In the genomic region with DNA sequence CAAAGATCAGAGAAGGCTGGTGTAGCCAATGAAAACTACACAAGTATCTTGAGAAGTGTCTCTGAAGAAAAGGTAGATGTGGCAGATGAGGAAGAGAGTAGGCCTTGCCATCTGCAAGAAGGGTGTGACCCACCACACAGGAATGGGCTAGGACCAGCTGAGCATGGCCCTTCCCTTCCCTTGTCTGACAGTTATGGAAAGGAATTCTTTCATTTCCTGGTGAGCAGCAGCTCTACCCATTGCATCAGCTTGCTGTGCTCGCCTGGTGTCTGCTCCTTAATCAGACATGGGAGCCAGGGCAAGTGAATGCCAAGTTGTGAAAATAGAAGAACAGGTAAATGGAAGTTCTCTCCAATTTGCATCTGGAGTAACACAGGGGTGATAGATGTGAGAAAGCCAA, we compare ENCODE assay signal across 13 cellular contexts.
DNase-seq lines count a peak whose midpoint lies in the region; ATAC-seq and TF ChIP-seq lines count a peak whose summit lies in the region.
"Had no signal": no experiment of that assay in that cellular context is flagged by ENCODE, and none has a peak within 500 bp of the region (broad histone marks: within the 10 kb centered on the region; RNA-seq: fewer than 3 reads in every experiment).

No MANE protein-coding gene starts in this region.

- H3K27ac Mint-ChIP-seq in immature natural killer cell (no peak overlapping the region), nephron progenitor cell (no peak overlapping the region)
- H3K27ac Mint-ChIP-seq: B cell had no signal

- DNase-seq in left cardiac atrium = peak; percentile 20
- DNase-seq in left ventricle myocardium inferior = no peak
- DNase-seq in SW480 (ENCODE audit: low spot score) = peak; percentile 89
- peak; percentile 94 for DNase-seq in fibroblast of the aortic adventitia (ENCODE audit: low read depth)
- no peak for DNase-seq in aorta
- DNase-seq in immature natural killer cell = no peak
- DNase-seq in nephron progenitor cell = no peak
- no peak for DNase-seq in NCI-H526 treated with DMSO at 0.1 percent for 48 hours (lab: John Stamatoyannopoulos, UW)
- DNase-seq: activated CD8-positive, alpha-beta T cell treated with anti-CD3 and anti-CD28 coated beads, Interleukin-2, amount 10 ng/mL, durations not matched to agents 7 days and 5 days; heart left ventricle; NCI-H446 treated with DMSO at 0.1 percent for 48 hours had no signal

- ATAC-seq in left cardiac atrium = peak in 1 of 2 donors; percentile 41
- peak; percentile 41 for ATAC-seq in aorta (ENCODE audit: low FRiP score)
- ATAC-seq: activated CD8-positive, alpha-beta T cell treated with anti-CD3 and anti-CD28 coated beads, Interleukin-2, amount 10 ng/mL, durations not matched to agents 7 days and 5 days; K562 had no signal

- H3K27me3 Mint-ChIP-seq in immature natural killer cell (ENCODE audit: low read depth in 3 of 3) = peaks cover 0 to 2% (median 0%) of the 10 kb centered on the region in 3 donors
- no peaks in the 10 kb centered on the region for H3K27me3 Mint-ChIP-seq in nephron progenitor cell (ENCODE audit: low read depth, poor library complexity)

- no peak overlapping the region for H3K27ac ChIP-seq in left ventricle myocardium inferior (replicated peaks)
- H3K27ac ChIP-seq in aorta (ENCODE audit: low read depth in 1 of 2, low read length in 2 of 2) = no peak overlapping the region
- H3K27ac ChIP-seq: heart left ventricle had no signal

- H3K9me3 ChIP-seq in left ventricle myocardium inferior (replicated peaks) (no peaks in the 10 kb centered on the region), aorta (ENCODE audit: control insufficient read depth, low read length) (no peaks in the 10 kb centered on the region)
- H3K9me3 ChIP-seq: heart left ventricle had no signal

- H3K4me1 Mint-ChIP-seq in immature natural killer cell (peaks cover 0 to 18% of the 10 kb centered on the region in 2 donors), nephron progenitor cell (peaks cover 13% of the 10 kb centered on the region)
- H3K4me1 Mint-ChIP-seq: B cell had no signal

- no peak for TF ChIP-seq CTCF in left ventricle myocardium inferior (IDR thresholded peaks at IDR 0.05; ENCODE audit: borderline replicate concordance)
- no peak for TF ChIP-seq CTCF in fibroblast of the aortic adventitia (IDR thresholded peaks at IDR 0.05; ENCODE audit: insufficient read depth, low read length)
- TF ChIP-seq CTCF in nephron progenitor cell (IDR thresholded peaks at IDR 0.05) = no peak

- H3K27me3 ChIP-seq in left ventricle myocardium inferior (ENCODE audit: low read depth) (no peaks in the 10 kb centered on the region), aorta (ENCODE audit: control insufficient read depth in 1 of 2, insufficient read depth in 2 of 2, low read length in 1 of 2) (no peaks in the 10 kb centered on the region)
- H3K27me3 ChIP-seq: heart left ventricle had no signal

- H3K4me3 Mint-ChIP-seq in immature natural killer cell (no peak overlapping the region), nephron progenitor cell (no peak overlapping the region)
- H3K4me3 Mint-ChIP-seq: activated CD8-positive, alpha-beta T cell treated with anti-CD3 and anti-CD28 coated beads, Interleukin-2, amount 10 ng/mL, durations not matched to agents 7 days and 5 days; B cell had no signal

- peaks cover 1% of the 10 kb centered on the region for H3K4me1 ChIP-seq in left ventricle myocardium inferior
- H3K4me1 ChIP-seq in aorta (ENCODE audit: control insufficient read depth in 1 of 2, insufficient read depth in 2 of 2, low read length in 2 of 2) = no peaks in the 10 kb centered on the region

- intact Hi-C loops in left cardiac atrium (cut with DNase I) (no loop called here), left ventricle myocardium inferior (cut with micrococcal nuclease) (no loop called here), aorta (cut with DNase I) (no loop called here)

- no peaks in the 10 kb centered on the region for H3K36me3 Mint-ChIP-seq in immature natural killer cell
- H3K36me3 Mint-ChIP-seq in nephron progenitor cell (ENCODE audit: low read depth) = peaks cover 6% of the 10 kb centered on the region

- H3K36me3 ChIP-seq in left ventricle myocardium inferior (no peaks in the 10 kb centered on the region), aorta (ENCODE audit: control insufficient read depth in 1 of 2, insufficient read depth in 2 of 2, low read length in 1 of 2) (no peaks in the 10 kb centered on the region)
- H3K36me3 ChIP-seq: heart left ventricle had no signal

- H3K9me3 Mint-ChIP-seq in immature natural killer cell (no peaks in the 10 kb centered on the region), nephron progenitor cell (peaks cover 6% of the 10 kb centered on the region)

- 35 to 65% methylated on average over 1 of the region's 1 CpG for whole genome bisulfite sequencing in aorta, 2 donors

- H3K4me3 ChIP-seq in left ventricle myocardium inferior = no peak overlapping the region
- H3K4me3 ChIP-seq in fibroblast of the aortic adventitia (ENCODE audit: low read depth, low read length) = no peak overlapping the region
- no peak overlapping the region for H3K4me3 ChIP-seq in aorta (ENCODE audit: low read length in 2 of 2)
- H3K4me3 ChIP-seq: heart left ventricle, K562 had no signal

Comparison
In these comparisons a context has a peak if more than half of its experiments do, and no peak if none do; other contexts are left out.
1. DNase-seq: peak in left cardiac atrium (single experiment), SW480 (single experiment) and fibroblast of the aortic adventitia (single experiment); none in left ventricle myocardium inferior (single experiment), aorta (0 of 2), immature natural killer cell (0 of 3), nephron progenitor cell (single experiment) and NCI-H526 treated with DMSO at 0.1 percent for 48 hours (single experiment).